Comparison of ENCODE assay signal across 1 cellular context in the genomic region with DNA sequence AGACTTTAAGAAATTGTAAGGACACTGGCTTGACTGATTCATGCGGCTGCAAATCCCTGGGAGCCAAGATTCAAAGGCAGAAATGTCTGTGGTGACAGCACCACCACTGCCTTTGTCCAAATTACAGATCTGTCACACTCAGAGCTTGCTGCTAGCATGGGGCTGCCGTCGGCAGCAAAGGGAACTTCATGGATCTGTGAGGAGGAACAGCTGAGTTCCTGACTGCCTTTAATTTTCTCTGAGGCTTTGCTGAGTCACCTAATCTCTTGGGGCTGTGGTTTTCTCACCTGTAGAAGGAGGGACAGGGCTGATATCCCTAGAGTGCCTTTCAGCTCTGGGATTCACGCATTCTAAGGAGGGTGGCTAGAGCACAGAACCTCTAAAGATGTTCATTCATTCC.
A peak's percentile ranks its signal among the peaks of the same experiment; 100 is the strongest.
TF ChIP-seq lines count a peak whose summit lies in the region.

No MANE protein-coding gene starts in this region.

TF ChIP-seq in K562, 482 proteins besides CTCF, POLR2A, EP300 and RAD21:
- TF ChIP-seq, protein P1, sequence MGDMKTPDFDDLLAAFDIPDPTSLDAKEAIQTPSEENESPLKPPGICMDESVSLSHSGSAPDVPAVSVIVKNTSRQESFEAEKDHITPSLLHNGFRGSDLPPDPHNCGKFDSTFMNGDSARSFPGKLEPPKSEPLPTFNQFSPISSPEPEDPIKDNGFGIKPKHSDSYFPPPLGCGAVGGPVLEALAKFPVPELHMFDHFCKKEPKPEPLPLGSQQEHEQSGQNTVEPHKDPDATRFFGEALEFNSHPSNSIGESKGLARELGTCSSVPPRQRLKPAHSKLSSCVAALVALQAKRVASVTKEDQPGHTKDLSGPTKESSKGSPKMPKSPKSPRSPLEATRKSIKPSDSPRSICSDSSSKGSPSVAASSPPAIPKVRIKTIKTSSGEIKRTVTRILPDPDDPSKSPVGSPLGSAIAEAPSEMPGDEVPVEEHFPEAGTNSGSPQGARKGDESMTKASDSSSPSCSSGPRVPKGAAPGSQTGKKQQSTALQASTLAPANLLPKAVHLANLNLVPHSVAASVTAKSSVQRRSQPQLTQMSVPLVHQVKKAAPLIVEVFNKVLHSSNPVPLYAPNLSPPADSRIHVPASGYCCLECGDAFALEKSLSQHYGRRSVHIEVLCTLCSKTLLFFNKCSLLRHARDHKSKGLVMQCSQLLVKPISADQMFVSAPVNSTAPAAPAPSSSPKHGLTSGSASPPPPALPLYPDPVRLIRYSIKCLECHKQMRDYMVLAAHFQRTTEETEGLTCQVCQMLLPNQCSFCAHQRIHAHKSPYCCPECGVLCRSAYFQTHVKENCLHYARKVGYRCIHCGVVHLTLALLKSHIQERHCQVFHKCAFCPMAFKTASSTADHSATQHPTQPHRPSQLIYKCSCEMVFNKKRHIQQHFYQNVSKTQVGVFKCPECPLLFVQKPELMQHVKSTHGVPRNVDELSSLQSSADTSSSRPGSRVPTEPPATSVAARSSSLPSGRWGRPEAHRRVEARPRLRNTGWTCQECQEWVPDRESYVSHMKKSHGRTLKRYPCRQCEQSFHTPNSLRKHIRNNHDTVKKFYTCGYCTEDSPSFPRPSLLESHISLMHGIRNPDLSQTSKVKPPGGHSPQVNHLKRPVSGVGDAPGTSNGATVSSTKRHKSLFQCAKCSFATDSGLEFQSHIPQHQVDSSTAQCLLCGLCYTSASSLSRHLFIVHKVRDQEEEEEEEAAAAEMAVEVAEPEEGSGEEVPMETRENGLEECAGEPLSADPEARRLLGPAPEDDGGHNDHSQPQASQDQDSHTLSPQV (IDR thresholded peaks at IDR 0.05): no peak
- TF ChIP-seq NFE2 (IDR thresholded peaks at IDR 0.05; ENCODE audit: low read depth): peak; percentile 83
- no peak for TF ChIP-seq ZC3H11A (IDR thresholded peaks at IDR 0.05; ENCODE audit: low read depth, low read length)
- TF ChIP-seq MAFG (tag; conservative IDR thresholded peaks at IDR 0.05): peak; percentile 75
- TF ChIP-seq TRIM28 (IDR thresholded peaks at IDR 0.05): no peak
- no peak for TF ChIP-seq IFI16 (CRISPR knock-in tag; IDR thresholded peaks at IDR 0.05)
- peak; percentile 69 for TF ChIP-seq MAFF (IDR thresholded peaks at IDR 0.05; ENCODE audit: low read length)
- peak; percentile 54; the same call in 1 of the 2 replicates for TF ChIP-seq CTBP1 (IDR thresholded peaks at IDR 0.05; ENCODE audit: borderline replicate concordance)
- 0 out of 2 replicates have a peak, but pooled peaks have one; percentile 26 for TF ChIP-seq SMARCA4 (IDR thresholded peaks at IDR 0.05)
- TF ChIP-seq NUFIP1 (IDR thresholded peaks at IDR 0.05; ENCODE audit: partially characterized antibody): no peak
- TF ChIP-seq BACH1 (tag; IDR thresholded peaks at IDR 0.05): 0 out of 2 replicates have a peak, but pooled peaks have one; percentile 52
- TF ChIP-seq ZC3H8 (IDR thresholded peaks at IDR 0.05): no peak
- no peak for TF ChIP-seq ZNF445 (CRISPR knock-in tag; IDR thresholded peaks at IDR 0.05; ENCODE audit: low read depth)
- TF ChIP-seq ZNF778 (CRISPR knock-in tag; IDR thresholded peaks at IDR 0.05): no peak
- no peak for TF ChIP-seq ZFP30 (CRISPR knock-in tag; IDR thresholded peaks at IDR 0.05; ENCODE audit: borderline replicate concordance)
- TF ChIP-seq EWSR1 (IDR thresholded peaks at IDR 0.05; ENCODE audit: borderline replicate concordance, low read depth, partially characterized antibody): no peak
- TF ChIP-seq L3MBTL2 (IDR thresholded peaks at IDR 0.05): 0 out of 2 replicates have a peak, but pooled peaks have one; percentile 19
- TF ChIP-seq C11orf30 (IDR thresholded peaks at IDR 0.05; ENCODE audit: low read depth): peak; percentile 89
- 0 out of 2 replicates have a peak, but pooled peaks have one; percentile 29 for TF ChIP-seq FOSL1 (tag; conservative IDR thresholded peaks at IDR 0.05)
- TF ChIP-seq BRCA1 (IDR thresholded peaks at IDR 0.05): no peak
- TF ChIP-seq BRCA1 (CRISPR knock-in tag; IDR thresholded peaks at IDR 0.05): no peak
- TF ChIP-seq RBM34 (IDR thresholded peaks at IDR 0.05; ENCODE audit: borderline replicate concordance, insufficient read depth, low read length): no peak
- TF ChIP-seq ZFP36 (IDR thresholded peaks at IDR 0.05; ENCODE audit: low read depth, low read length, partially characterized antibody): peak; percentile 24
- peak; percentile 72 for TF ChIP-seq MAFK (IDR thresholded peaks at IDR 0.05; ENCODE audit: low read length)
- no peak for TF ChIP-seq CREM (IDR thresholded peaks at IDR 0.05; ENCODE audit: low read depth)
- TF ChIP-seq ESRRA (IDR thresholded peaks at IDR 0.05; ENCODE audit: borderline replicate concordance, low read depth): peak; percentile 38; the same call in 1 of the 2 replicates
- TF ChIP-seq ZEB2 (IDR thresholded peaks at IDR 0.05): peak; percentile 79
- TF ChIP-seq, protein P2, sequence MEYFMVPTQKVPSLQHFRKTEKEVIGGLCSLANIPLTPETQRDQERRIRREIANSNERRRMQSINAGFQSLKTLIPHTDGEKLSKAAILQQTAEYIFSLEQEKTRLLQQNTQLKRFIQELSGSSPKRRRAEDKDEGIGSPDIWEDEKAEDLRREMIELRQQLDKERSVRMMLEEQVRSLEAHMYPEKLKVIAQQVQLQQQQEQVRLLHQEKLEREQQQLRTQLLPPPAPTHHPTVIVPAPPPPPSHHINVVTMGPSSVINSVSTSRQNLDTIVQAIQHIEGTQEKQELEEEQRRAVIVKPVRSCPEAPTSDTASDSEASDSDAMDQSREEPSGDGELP (CRISPR knock-in tag; IDR thresholded peaks at IDR 0.05; ENCODE audit: borderline replicate concordance): peak; percentile 39
- TF ChIP-seq ZFP1 (CRISPR knock-in tag; IDR thresholded peaks at IDR 0.05): no peak
- TF ChIP-seq, protein P3, sequence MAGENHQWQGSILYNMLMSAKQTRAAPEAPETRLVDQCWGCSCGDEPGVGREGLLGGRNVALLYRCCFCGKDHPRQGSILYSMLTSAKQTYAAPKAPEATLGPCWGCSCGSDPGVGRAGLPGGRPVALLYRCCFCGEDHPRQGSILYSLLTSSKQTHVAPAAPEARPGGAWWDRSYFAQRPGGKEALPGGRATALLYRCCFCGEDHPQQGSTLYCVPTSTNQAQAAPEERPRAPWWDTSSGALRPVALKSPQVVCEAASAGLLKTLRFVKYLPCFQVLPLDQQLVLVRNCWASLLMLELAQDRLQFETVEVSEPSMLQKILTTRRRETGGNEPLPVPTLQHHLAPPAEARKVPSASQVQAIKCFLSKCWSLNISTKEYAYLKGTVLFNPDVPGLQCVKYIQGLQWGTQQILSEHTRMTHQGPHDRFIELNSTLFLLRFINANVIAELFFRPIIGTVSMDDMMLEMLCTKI (IDR thresholded peaks at IDR 0.05; ENCODE audit: partially characterized antibody): no peak
- TF ChIP-seq ELF4 (CRISPR knock-in tag; IDR thresholded peaks at IDR 0.05): no peak
- TF ChIP-seq ZNF431 (CRISPR knock-in tag; IDR thresholded peaks at IDR 0.05): no peak
- no peak for TF ChIP-seq TCF7 (IDR thresholded peaks at IDR 0.05; ENCODE audit: borderline replicate concordance)
- TF ChIP-seq ZNF384 (IDR thresholded peaks at IDR 0.05; ENCODE audit: low read depth, low read length): no peak
- TF ChIP-seq ZNF316 (IDR thresholded peaks at IDR 0.05): peak; percentile 85
- peak; percentile 43; the same call in 1 of the 2 replicates for TF ChIP-seq JUND (IDR thresholded peaks at IDR 0.05; ENCODE audit: borderline replicate concordance, low read depth, low read length)
- TF ChIP-seq JUND (tag; IDR thresholded peaks at IDR 0.05; ENCODE audit: borderline replicate concordance, low read depth, low read length): no peak; the same call in 2 of the 3 replicates
- TF ChIP-seq TARDBP (IDR thresholded peaks at IDR 0.05): no peak
- 0 out of 2 replicates have a peak, but pooled peaks have one; percentile 22 for TF ChIP-seq ARID1B (IDR thresholded peaks at IDR 0.05)
- TF ChIP-seq, protein P4, sequence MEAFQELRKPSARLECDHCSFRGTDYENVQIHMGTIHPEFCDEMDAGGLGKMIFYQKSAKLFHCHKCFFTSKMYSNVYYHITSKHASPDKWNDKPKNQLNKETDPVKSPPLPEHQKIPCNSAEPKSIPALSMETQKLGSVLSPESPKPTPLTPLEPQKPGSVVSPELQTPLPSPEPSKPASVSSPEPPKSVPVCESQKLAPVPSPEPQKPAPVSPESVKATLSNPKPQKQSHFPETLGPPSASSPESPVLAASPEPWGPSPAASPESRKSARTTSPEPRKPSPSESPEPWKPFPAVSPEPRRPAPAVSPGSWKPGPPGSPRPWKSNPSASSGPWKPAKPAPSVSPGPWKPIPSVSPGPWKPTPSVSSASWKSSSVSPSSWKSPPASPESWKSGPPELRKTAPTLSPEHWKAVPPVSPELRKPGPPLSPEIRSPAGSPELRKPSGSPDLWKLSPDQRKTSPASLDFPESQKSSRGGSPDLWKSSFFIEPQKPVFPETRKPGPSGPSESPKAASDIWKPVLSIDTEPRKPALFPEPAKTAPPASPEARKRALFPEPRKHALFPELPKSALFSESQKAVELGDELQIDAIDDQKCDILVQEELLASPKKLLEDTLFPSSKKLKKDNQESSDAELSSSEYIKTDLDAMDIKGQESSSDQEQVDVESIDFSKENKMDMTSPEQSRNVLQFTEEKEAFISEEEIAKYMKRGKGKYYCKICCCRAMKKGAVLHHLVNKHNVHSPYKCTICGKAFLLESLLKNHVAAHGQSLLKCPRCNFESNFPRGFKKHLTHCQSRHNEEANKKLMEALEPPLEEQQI (IDR thresholded peaks at IDR 0.05): no peak
- TF ChIP-seq ZNF140 (CRISPR knock-in tag; IDR thresholded peaks at IDR 0.05): no peak
